8 cellular contexts compared by ENCODE assay signal in genomic region chr5:119452373-119453044, GRCh38. TPM values are rescaled to one million over a fixed set of nuclear protein-coding genes. Genes with fewer than 3 reads are reported as not detected.
A peak's percentile ranks its signal among the peaks of the same experiment; 100 is the strongest.
DNase-seq lines count a peak whose midpoint lies in the region; ATAC-seq and TF ChIP-seq lines count a peak whose summit lies in the region.

A gene with protein sequence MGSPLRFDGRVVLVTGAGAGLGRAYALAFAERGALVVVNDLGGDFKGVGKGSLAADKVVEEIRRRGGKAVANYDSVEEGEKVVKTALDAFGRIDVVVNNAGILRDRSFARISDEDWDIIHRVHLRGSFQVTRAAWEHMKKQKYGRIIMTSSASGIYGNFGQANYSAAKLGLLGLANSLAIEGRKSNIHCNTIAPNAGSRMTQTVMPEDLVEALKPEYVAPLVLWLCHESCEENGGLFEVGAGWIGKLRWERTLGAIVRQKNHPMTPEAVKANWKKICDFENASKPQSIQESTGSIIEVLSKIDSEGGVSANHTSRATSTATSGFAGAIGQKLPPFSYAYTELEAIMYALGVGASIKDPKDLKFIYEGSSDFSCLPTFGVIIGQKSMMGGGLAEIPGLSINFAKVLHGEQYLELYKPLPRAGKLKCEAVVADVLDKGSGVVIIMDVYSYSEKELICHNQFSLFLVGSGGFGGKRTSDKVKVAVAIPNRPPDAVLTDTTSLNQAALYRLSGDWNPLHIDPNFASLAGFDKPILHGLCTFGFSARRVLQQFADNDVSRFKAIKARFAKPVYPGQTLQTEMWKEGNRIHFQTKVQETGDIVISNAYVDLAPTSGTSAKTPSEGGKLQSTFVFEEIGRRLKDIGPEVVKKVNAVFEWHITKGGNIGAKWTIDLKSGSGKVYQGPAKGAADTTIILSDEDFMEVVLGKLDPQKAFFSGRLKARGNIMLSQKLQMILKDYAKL (plus strand): TSS chr5:119452497. CDS start chr5:119452576, 79 bp downstream.

- peaks cover 3% of the 10 kb centered on the region for H3K9me3 Mint-ChIP-seq in activated CD4-positive, alpha-beta T cell treated with anti-CD3 and anti-CD28 coated beads for 36 hours (ENCODE audit: low read depth)

- CTCF ChIA-PET in activated CD4-positive, alpha-beta T cell treated with anti-CD3 and anti-CD28 coated beads for 36 hours (lab: Charles Lee), result interaction anchor here (0.6 to 6.0 kb wide), 4 partner anchors 9 to 661 kb away, joined by 3 to 28 read pairs (median 5); partner anchors contain the start of gene DTWD2

- H3K4me1 Mint-ChIP-seq in activated CD4-positive, alpha-beta T cell treated with anti-CD3 and anti-CD28 coated beads for 36 hours, result peaks cover 16% of the 10 kb centered on the region

- H3K4me3 Mint-ChIP-seq in activated CD4-positive, alpha-beta T cell treated with anti-CD3 and anti-CD28 coated beads for 36 hours, result peak within 1 kb of the TSS; percentile 86

- no peak for TF ChIP-seq CTCF in choroid plexus epithelial cell (conservative IDR thresholded peaks at IDR 0.05; ENCODE audit: low read depth, low read length)

- DNase-seq in AML-193 (lab: John Stamatoyannopoulos, UW) (peak; percentile 84 to 85), NCI-H510A (lab: John Stamatoyannopoulos, UW) (peak; percentile 90), choroid plexus epithelial cell (ENCODE audit: low read depth) (peak; percentile 92), kidney tubule cell (ENCODE audit: low spot score) (peak; percentile 89)
- peak; percentile 90 for DNase-seq in activated CD4-positive, alpha-beta T cell treated with anti-CD3 and anti-CD28 coated beads for 36 hours
- peak; percentile 42 to 77 (median 60) for DNase-seq in stimulated activated CD4-positive, alpha-beta T cell treated with anti-CD3 and anti-CD28 coated beads, Interleukin-1b, Interleukin-23, amount 100 ng/mL, for 24 hours (ENCODE audit: low read depth in 4 of 4, low spot score in 1 of 4)

- ATAC-seq in HG03432 (IDR thresholded peaks at IDR 0.05; ENCODE audit: unreplicated experiment), result peak; percentile 98
- peak; percentile 96 for ATAC-seq in activated CD4-positive, alpha-beta T cell treated with anti-CD3 and anti-CD28 coated beads for 36 hours

- peaks cover 3% of the 10 kb centered on the region for H3K36me3 Mint-ChIP-seq in activated CD4-positive, alpha-beta T cell treated with anti-CD3 and anti-CD28 coated beads for 36 hours (ENCODE audit: low read depth)

- peak within 1 kb of the TSS; percentile 87 for H3K27ac Mint-ChIP-seq in activated CD4-positive, alpha-beta T cell treated with anti-CD3 and anti-CD28 coated beads for 36 hours

- intact Hi-C loops in activated CD4-positive, alpha-beta T cell treated with anti-CD3 and anti-CD28 coated beads for 36 hours (cut with DNase I, micrococcal nuclease), result loop anchor here in 1 of 2 experiments (1.0 kb wide), 3 partner anchors 184 to 464 kb away; partner anchors contain the start of genes DMXL1 and DTWD2

- POLR2A ChIA-PET in activated CD4-positive, alpha-beta T cell treated with anti-CD3 and anti-CD28 coated beads for 36 hours (lab: Charles Lee), result no interaction called here

- peak within 1 kb of the TSS; percentile 97 for H3K4me3 ChIP-seq in choroid plexus epithelial cell (ENCODE audit: low read depth, low read length)

- peak; percentile 67 for TF ChIP-seq POLR2A in GM19099 (IDR thresholded peaks at IDR 0.05; ENCODE audit: extremely low read depth, insufficient read length, low read depth)

- peaks cover 3% of the 10 kb centered on the region for H3K27me3 Mint-ChIP-seq in activated CD4-positive, alpha-beta T cell treated with anti-CD3 and anti-CD28 coated beads for 36 hours

RNA-seq across cellular contexts. Expression of the gene that starts here (rescaled TPM):
- 100 to 1,000 TPM in 1 of 2 experiments, 10 to 100 TPM in 1; 92.3 to 113 TPM for total RNA-seq in activated CD4-positive, alpha-beta T cell treated with anti-CD3 and anti-CD28 coated beads for 36 hours

Comparison
In these comparisons a context has a peak if more than half of its experiments do, and no peak if none do; other contexts are left out.
1. Peak in every context shown above with its lines: DNase-seq, ATAC-seq and H3K4me3 ChIP-seq.